ENCODE assay signal across 22 cellular contexts in the genomic region with DNA sequence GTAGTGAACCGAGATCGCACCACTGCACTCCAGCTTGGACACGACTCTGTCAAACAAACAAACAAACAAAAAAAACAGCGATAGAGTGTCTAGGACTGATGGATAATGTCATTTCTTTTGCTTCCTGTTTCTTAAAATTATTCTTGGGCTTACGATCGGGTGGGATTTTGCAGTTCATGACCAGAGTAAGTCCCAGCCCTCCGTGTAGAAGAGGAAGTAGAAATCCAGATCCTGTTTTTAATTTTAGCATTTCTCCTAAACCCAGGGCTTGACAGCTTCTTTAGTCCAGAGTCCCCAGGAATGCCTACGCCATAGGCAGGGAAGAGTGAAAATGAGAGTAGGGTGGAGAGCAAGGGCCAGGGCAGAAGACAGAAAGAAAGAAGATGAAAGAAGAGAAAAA.
"Had no signal": no experiment of that assay in that cellular context is flagged by ENCODE, and none has a peak within 500 bp of the region (broad histone marks: within the 10 kb centered on the region; RNA-seq: fewer than 3 reads in every experiment).

No MANE protein-coding gene starts in this region.

- H3K4me2 ChIP-seq: hepatocyte had no signal

- FAIRE-seq: frontal cortex, TTC549 had no signal

- H3K36me3 ChIP-seq: right lobe of liver, tibial artery, WERI-Rb-1 had no signal

- ATAC-seq: activated CD8-positive, alpha-beta T cell treated with anti-CD3 and anti-CD28 coated beads, Interleukin-2, amount 10 ng/mL, durations not matched to agents 7 days and 5 days; activated naive CD8-positive, alpha-beta T cell treated with anti-CD3 and anti-CD28 coated beads, Interleukin-2, amount 50 U/mL, for 24 hours; esophagus mucosa; left ventricle myocardium superior; right lobe of liver; stimulated activated naive CD8-positive, alpha-beta T cell treated with anti-CD3 and anti-CD28 coated beads, Interleukin-15, amount 100 ng/mL, for 72 hours had no signal

- H3K27ac ChIP-seq: hepatocyte, right lobe of liver, skin epidermis, tibial artery, WERI-Rb-1 had no signal

- DNase-seq: activated CD4-positive, alpha-beta T cell treated with anti-CD3 and anti-CD28 coated beads, Interleukin-2, amount 10 ng/mL, durations not matched to agents 7 days and 5 days; activated CD4-positive, CD25-positive, alpha-beta regulatory T cell treated with anti-CD3 and anti-CD28 coated beads, Interleukin-2, amount 50 U/mL, for 72 hours; activated CD8-positive, alpha-beta T cell treated with anti-CD3 and anti-CD28 coated beads, Interleukin-2, amount 10 ng/mL, durations not matched to agents 7 days and 5 days; activated gamma-delta T cell; activated naive CD4-positive, alpha-beta T cell treated with anti-CD3 and anti-CD28 coated beads, Interleukin-2, amount 50 U/mL, for 16 hours; activated naive CD8-positive, alpha-beta T cell treated with anti-CD3 and anti-CD28 coated beads, Interleukin-2, amount 50 U/mL, for 24 hours; effector memory CD4-positive, alpha-beta T cell; glutamatergic neuron; left ventricle myocardium superior; mammary epithelial cell; nephron progenitor cell; posterior cingulate gyrus; right lobe of liver; stimulated activated CD4-positive, alpha-beta T cell treated with anti-CD3 and anti-CD28 coated beads, Interleukin-1b, Interleukin-23, amount 100 ng/mL, for 48 hours; stimulated activated naive CD8-positive, alpha-beta T cell treated with anti-CD3 and anti-CD28 coated beads, Interleukin-15, amount 100 ng/mL, for 72 hours; tibial artery; WERI-Rb-1 had no signal

- H3K79me2 ChIP-seq: hepatocyte had no signal

- H3K4me3 ChIP-seq: hepatocyte, right lobe of liver, skin epidermis, tibial artery had no signal

- H3K9me3 ChIP-seq: right lobe of liver, tibial artery had no signal

- H3K27me3 ChIP-seq: hepatocyte, tibial artery had no signal

- H3K4me1 ChIP-seq: right lobe of liver had no signal

- H2AFZ ChIP-seq: hepatocyte had no signal
